ENCODE assay signal across 8 cellular contexts in genomic region chr6:53066059-53066406, GRCh38. TPM values are rescaled to one million over a fixed set of nuclear protein-coding genes. Genes with fewer than 3 reads are reported as not detected.
DNase-seq lines count a peak whose midpoint lies in the region; ATAC-seq and TF ChIP-seq lines count a peak whose summit lies in the region.

No MANE protein-coding gene starts in this region.

- peak overlapping the region; percentile 99 for H3K27ac Mint-ChIP-seq in activated CD8-positive, alpha-beta memory T cell treated with anti-CD3 and anti-CD28 coated beads, Interleukin-2, amount 10 ng/mL, durations not matched to agents 7 days and 5 days
- peak overlapping the region; percentile 20 for H3K27ac Mint-ChIP-seq in memory B cell

- H3K27me3 ChIP-seq in Loucy (ENCODE audit: insufficient read depth, low read length, poor library complexity, severe bottlenecking) (no peaks in the 10 kb centered on the region), endocrine pancreas (ENCODE audit: control insufficient read depth, insufficient read depth, low read length) (no peaks in the 10 kb centered on the region)

- peaks cover 21% of the 10 kb centered on the region for H4K20me1 ChIP-seq in Loucy (ENCODE audit: insufficient read depth, low read length, poor library complexity, severe bottlenecking)

- H3K4me3 Mint-ChIP-seq in activated CD8-positive, alpha-beta memory T cell treated with anti-CD3 and anti-CD28 coated beads, Interleukin-2, amount 10 ng/mL, durations not matched to agents 7 days and 5 days, result peak overlapping the region; percentile 97
- H3K4me3 Mint-ChIP-seq in memory B cell, result peak overlapping the region; percentile 98

- peak overlapping the region; percentile 95 for H3K4me2 ChIP-seq in Loucy (ENCODE audit: low read depth, low read length, poor library complexity, severe bottlenecking)

- peaks cover 24% of the 10 kb centered on the region for H3K79me2 ChIP-seq in Loucy (ENCODE audit: insufficient read depth, low read length)

- ATAC-seq in activated CD8-positive, alpha-beta memory T cell treated with anti-CD3 and anti-CD28 coated beads, Interleukin-2, amount 10 ng/mL, durations not matched to agents 7 days and 5 days, result no peak
- no peak for ATAC-seq in memory B cell (ENCODE audit: low read depth)
- no peak for ATAC-seq in HG02938 (IDR thresholded peaks at IDR 0.05; ENCODE audit: unreplicated experiment)
- ATAC-seq in HG02642 (IDR thresholded peaks at IDR 0.05; ENCODE audit: poor library complexity, unreplicated experiment), result no peak

- H3K9me3 Mint-ChIP-seq in activated CD8-positive, alpha-beta memory T cell treated with anti-CD3 and anti-CD28 coated beads, Interleukin-2, amount 10 ng/mL, durations not matched to agents 7 days and 5 days (ENCODE audit: low read depth), result no peaks in the 10 kb centered on the region
- H3K9me3 Mint-ChIP-seq in memory B cell, result no peaks in the 10 kb centered on the region

- no peaks in the 10 kb centered on the region for H3K36me3 ChIP-seq in Loucy (ENCODE audit: insufficient read depth, low read length)
- H3K36me3 ChIP-seq in endocrine pancreas (ENCODE audit: control insufficient read depth, insufficient read depth, low read length), result no peaks in the 10 kb centered on the region

- H3K9ac ChIP-seq in Loucy (ENCODE audit: low read depth, low read length, poor library complexity, severe bottlenecking), result peak overlapping the region; percentile 86
- peak overlapping the region; percentile 23 for H3K9ac ChIP-seq in endocrine pancreas (ENCODE audit: control insufficient read depth, insufficient read depth, low read length)

- no peaks in the 10 kb centered on the region for H3K9me2 ChIP-seq in Loucy (replicated peaks; ENCODE audit: low read depth, low read length)

- DNase-seq in EL, result peak; percentile 60
- peak; percentile 60 for DNase-seq in activated CD8-positive, alpha-beta memory T cell treated with anti-CD3 and anti-CD28 coated beads, Interleukin-2, amount 10 ng/mL, durations not matched to agents 7 days and 5 days
- peak in 1 of 2 donors; percentile 15 for DNase-seq in memory B cell (ENCODE audit: low spot score in 2 of 2)
- peak; percentile 61 for DNase-seq in stimulated activated CD8-positive, alpha-beta memory T cell treated with anti-CD3 and anti-CD28 coated beads, Interleukin-4, amount 100 ng/mL, for 48 hours

- no peaks in the 10 kb centered on the region for H3K27me3 Mint-ChIP-seq in activated CD8-positive, alpha-beta memory T cell treated with anti-CD3 and anti-CD28 coated beads, Interleukin-2, amount 10 ng/mL, durations not matched to agents 7 days and 5 days
- H3K27me3 Mint-ChIP-seq in memory B cell, result no peaks in the 10 kb centered on the region

- peaks cover 6% of the 10 kb centered on the region; the same call in 1 of the 2 replicates for H3F3A ChIP-seq in Loucy (ENCODE audit: low read depth)

- H3K9me3 ChIP-seq in Loucy (ENCODE audit: insufficient read depth, low read depth, low read length), result no peaks in the 10 kb centered on the region
- H3K9me3 ChIP-seq in endocrine pancreas (ENCODE audit: control insufficient read depth, low read length), result no peaks in the 10 kb centered on the region

- H3K4me1 Mint-ChIP-seq in activated CD8-positive, alpha-beta memory T cell treated with anti-CD3 and anti-CD28 coated beads, Interleukin-2, amount 10 ng/mL, durations not matched to agents 7 days and 5 days, result peaks cover 46% of the 10 kb centered on the region
- H3K4me1 Mint-ChIP-seq in memory B cell, result peaks cover 18% of the 10 kb centered on the region

- H3K4me3 ChIP-seq in Loucy (ENCODE audit: low read length, poor library complexity, severe bottlenecking) (peak overlapping the region; percentile 95), endocrine pancreas (ENCODE audit: control insufficient read depth, insufficient read depth, low read length) (peak overlapping the region; percentile 60)

- CTCF ChIA-PET in activated CD8-positive, alpha-beta memory T cell treated with anti-CD3 and anti-CD28 coated beads, Interleukin-2, amount 10 ng/mL, durations not matched to agents 7 days and 5 days (lab: Charles Lee), result interaction anchor here (0.9 to 1.9 kb wide), 4 partner anchors 17 to 71 kb away, joined by 3 to 4 read pairs (median 4); partner anchors contain the start of gene GSTA4

- H3K4me1 ChIP-seq in Loucy (ENCODE audit: insufficient read depth, low read length, poor library complexity, severe bottlenecking), result peaks cover 42% of the 10 kb centered on the region
- H3K4me1 ChIP-seq in endocrine pancreas (ENCODE audit: control insufficient read depth, insufficient read depth, low read length), result peaks cover 16% of the 10 kb centered on the region

- peaks cover 8% of the 10 kb centered on the region for H3K36me3 Mint-ChIP-seq in activated CD8-positive, alpha-beta memory T cell treated with anti-CD3 and anti-CD28 coated beads, Interleukin-2, amount 10 ng/mL, durations not matched to agents 7 days and 5 days
- no peaks in the 10 kb centered on the region for H3K36me3 Mint-ChIP-seq in memory B cell

- H2AFZ ChIP-seq in Loucy (ENCODE audit: low read length), result peak overlapping the region; percentile 99

- TF ChIP-seq CTCF in Loucy (conservative IDR thresholded peaks at IDR 0.05; ENCODE audit: low read length), result no peak

RNA-seq across cellular contexts. Expression of gene FBXO9, which starts 0.8 kb away (rescaled TPM):
- total RNA-seq in activated CD8-positive, alpha-beta memory T cell treated with anti-CD3 and anti-CD28 coated beads, Interleukin-2, amount 10 ng/mL, durations not matched to agents 7 days and 5 days, result 10 to 100 TPM; 61.8 to 67.3 TPM

RNA-seq across cellular contexts. Expression of gene CILK1, which starts 4.4 kb away (rescaled TPM):
- total RNA-seq in activated CD8-positive, alpha-beta memory T cell treated with anti-CD3 and anti-CD28 coated beads, Interleukin-2, amount 10 ng/mL, durations not matched to agents 7 days and 5 days, result 1 to 10 TPM; 5.9 to 7.5 TPM
